ENCODE assay signal across 22 cellular contexts in the genomic region with DNA sequence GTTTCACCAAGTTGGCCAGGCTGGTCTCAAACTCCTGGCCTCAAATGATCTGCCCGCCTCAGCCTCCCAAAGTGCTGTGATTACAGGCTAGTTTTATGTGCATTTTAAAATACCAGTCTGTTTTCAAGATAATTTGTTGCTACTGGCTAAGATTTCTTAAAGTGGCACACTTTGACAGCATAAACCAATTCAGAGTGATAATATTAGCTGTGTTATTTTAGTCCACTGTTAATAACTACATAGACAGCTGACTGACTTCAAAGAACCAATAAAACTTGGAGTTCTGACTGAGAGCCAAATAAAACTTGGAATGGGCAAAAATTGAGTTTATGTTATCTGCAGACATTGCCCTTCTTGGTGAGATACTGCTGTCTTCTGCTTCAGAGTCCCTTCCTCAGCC.
A peak's percentile ranks its signal among the peaks of the same experiment; 100 is the strongest.
DNase-seq lines count a peak whose midpoint lies in the region; ATAC-seq and TF ChIP-seq lines count a peak whose summit lies in the region.
"Had no signal": no experiment of that assay in that cellular context is flagged by ENCODE, and none has a peak within 500 bp of the region (broad histone marks: within the 10 kb centered on the region; RNA-seq: fewer than 3 reads in every experiment).

No MANE protein-coding gene starts in this region.

- no peak overlapping the region for H3K4me3 ChIP-seq in heart left ventricle
- H3K4me3 ChIP-seq: BLaER1, HAP-1 had no signal

- peak; percentile 44 to 50 (median 46) for ATAC-seq in heart left ventricle
- no peak for ATAC-seq in Right ventricle myocardium inferior
- ATAC-seq in HG03565 (IDR thresholded peaks at IDR 0.05; ENCODE audit: unreplicated experiment) = no peak
- no peak for ATAC-seq in HG02642 (IDR thresholded peaks at IDR 0.05; ENCODE audit: poor library complexity, unreplicated experiment)
- ATAC-seq in GM21360 (IDR thresholded peaks at IDR 0.05; ENCODE audit: unreplicated experiment) = no peak

- peaks cover 36% of the 10 kb centered on the region for H3K4me1 Mint-ChIP-seq in nephron

- H3K4me1 ChIP-seq in heart left ventricle = peaks cover 0 to 42% (median 13%) of the 10 kb centered on the region in 12 donors
- H3K4me1 ChIP-seq: BLaER1, HAP-1 had no signal

- no peaks in the 10 kb centered on the region for H3K36me3 ChIP-seq in heart left ventricle
- H3K36me3 ChIP-seq: BLaER1, HAP-1 had no signal

- no peaks in the 10 kb centered on the region for H3K27me3 ChIP-seq in heart left ventricle
- H3K27me3 ChIP-seq: BLaER1 had no signal

- DNase-seq in heart left ventricle (no peak), Right ventricle myocardium inferior (ENCODE audit: missing footprints) (no peak), epithelial cell of prostate (ENCODE audit: low read depth, low spot score) (no peak)
- DNase-seq: CD4-positive, alpha-beta T cell; GOT3; MM.1S; NCI-H1694; NCI-H2029 treated with DMSO at 0.1 percent for 48 hours; NCI-H446 treated with DMSO at 0.1 percent for 48 hours; NCI-H526; NCI-H82; RPMI8226; SHP77 treated with DMSO at 0.1 percent for 48 hours had no signal

- TF ChIP-seq POLR2A in heart left ventricle (IDR thresholded peaks at IDR 0.05) = no peak

- WGBS in heart left ventricle, 4 donors = 62 to 70% (median 63%) methylated on average over 1 of the region's 1 CpG

- H3K27ac Mint-ChIP-seq in nephron = peak overlapping the region in 2 of 3 experiments; percentile 22 to 41
- H3K27ac Mint-ChIP-seq: CD4-positive, alpha-beta T cell; IgD-negative memory B cell had no signal

- H3K27ac ChIP-seq in heart left ventricle = peak overlapping the region in 10 of 12 donors; percentile 12 to 70 (median 50)
- peak overlapping the region; percentile 31 for H3K27ac ChIP-seq in epithelial cell of prostate
- H3K27ac ChIP-seq: BLaER1, HL-60, KMS-11 had no signal

- no peaks in the 10 kb centered on the region for H3K27me3 Mint-ChIP-seq in nephron (ENCODE audit: low read depth)
- H3K27me3 Mint-ChIP-seq: CD4-positive, alpha-beta T cell; IgD-negative memory B cell had no signal

- intact Hi-C loops in heart left ventricle (cut with DNase I) (no loop called here), Right ventricle myocardium inferior (cut with DNase I) (loop anchor here (5.0 to 10.0 kb wide), 2 partner anchors 33 to 290 kb away; partner anchors contain the start of gene UBE2E2)

- H3K36me3 Mint-ChIP-seq in nephron (ENCODE audit: low read depth) = no peaks in the 10 kb centered on the region

- TF ChIP-seq CTCF in heart left ventricle (IDR thresholded peaks at IDR 0.05) (no peak), nephron (IDR thresholded peaks at IDR 0.05; ENCODE audit: unreplicated experiment in 3 of 3) (no peak)

- no peak overlapping the region for H3K4me3 Mint-ChIP-seq in nephron
- H3K4me3 Mint-ChIP-seq: CD4-positive, alpha-beta T cell; IgD-negative memory B cell had no signal

- H3K9me3 ChIP-seq in heart left ventricle = no peaks in the 10 kb centered on the region
- H3K9me3 ChIP-seq: BLaER1, HAP-1 had no signal

- no peaks in the 10 kb centered on the region for H3K9me3 Mint-ChIP-seq in nephron
- H3K9me3 Mint-ChIP-seq: CD4-positive, alpha-beta T cell; IgD-negative memory B cell had no signal

Comparison
In these comparisons a context has a peak if more than half of its experiments do, and no peak if none do; other contexts are left out.
1. ATAC-seq: peak in heart left ventricle (4 of 4); none in Right ventricle myocardium inferior (single experiment), HG03565 (single experiment), HG02642 (single experiment) and GM21360 (single experiment).